18 cellular contexts compared by ENCODE assay signal in the genomic region with DNA sequence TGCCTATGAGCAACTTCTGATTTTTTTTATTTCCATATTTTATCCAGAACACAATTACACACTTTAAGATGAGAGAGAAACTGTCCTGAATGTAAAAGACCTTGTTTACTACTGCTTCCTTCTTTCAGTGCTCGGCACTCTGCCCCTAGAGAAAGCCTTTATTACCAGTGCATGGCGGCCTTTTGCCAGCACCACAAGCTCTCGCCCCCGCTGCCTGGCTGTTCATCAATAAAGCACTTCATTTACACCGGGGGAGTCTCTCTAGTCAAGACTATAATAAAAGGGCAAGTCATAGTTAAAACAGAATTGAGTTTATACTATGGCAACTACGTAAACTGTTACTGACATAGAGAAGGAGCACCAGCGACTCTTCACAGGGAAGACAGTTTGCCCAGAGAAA.
A peak's percentile ranks its signal among the peaks of the same experiment; 100 is the strongest.
DNase-seq lines count a peak whose midpoint lies in the region; ATAC-seq and TF ChIP-seq lines count a peak whose summit lies in the region.
"Had no signal": no experiment of that assay in that cellular context is flagged by ENCODE, and none has a peak within 500 bp of the region (broad histone marks: within the 10 kb centered on the region; RNA-seq: fewer than 3 reads in every experiment).

No MANE protein-coding gene starts in this region.

- POLR2A ChIA-PET in MCF 10A (lab: Yijun Ruan, JAX): no interaction called here

- CTCF ChIA-PET in MCF 10A (lab: Yijun Ruan, JAX): no interaction called here

- ATAC-seq in HG03520 (IDR thresholded peaks at IDR 0.05; ENCODE audit: unreplicated experiment): no peak
- ATAC-seq: K562, mucosa of descending colon had no signal

- H3K4me1 Mint-ChIP-seq in MCF 10A (ENCODE audit: insufficient read depth, unreplicated experiment) (no peaks in the 10 kb centered on the region), nephron (peaks cover 45% of the 10 kb centered on the region)

- no peak overlapping the region for H3K4me3 Mint-ChIP-seq in MCF 10A (ENCODE audit: unreplicated experiment)
- H3K4me3 Mint-ChIP-seq in nephron: no peak overlapping the region
- H3K4me3 Mint-ChIP-seq: activated CD4-positive, alpha-beta memory T cell treated with anti-CD3 and anti-CD28 coated beads for 36 hours had no signal

- H3K4me3 ChIP-seq in breast epithelium: no peak overlapping the region
- H3K4me3 ChIP-seq in dorsolateral prefrontal cortex: peak overlapping the region in 5 of 59 donors; percentile 1 to 30 (median 8)
- H3K4me3 ChIP-seq in right atrium auricular region: no peak overlapping the region
- no peak overlapping the region for H3K4me3 ChIP-seq in left ventricle myocardium inferior
- H3K4me3 ChIP-seq: BLaER1 treated with 17β-estradiol and CSF1 and Interleukin-3, amounts not matched to agents 10 nM and 100 nM; K562; mucosa of descending colon had no signal

- no peaks in the 10 kb centered on the region for H3K27me3 Mint-ChIP-seq in MCF 10A (ENCODE audit: insufficient read depth, unreplicated experiment)
- H3K27me3 Mint-ChIP-seq in nephron (ENCODE audit: low read depth): no peaks in the 10 kb centered on the region
- H3K27me3 Mint-ChIP-seq: activated CD4-positive, alpha-beta memory T cell treated with anti-CD3 and anti-CD28 coated beads for 36 hours had no signal

- intact Hi-C loops in breast epithelium (cut with DNase I; ENCODE audit: low total_unique reads) (no loop called here), MCF 10A (cut with micrococcal nuclease) (no loop called here), dorsolateral prefrontal cortex (cut with DNase I) (no loop called here), left ventricle myocardium inferior (cut with micrococcal nuclease) (no loop called here)

- peak overlapping the region; percentile 11 to 25 for H3K27ac ChIP-seq in breast epithelium
- H3K27ac ChIP-seq in dorsolateral prefrontal cortex: peak overlapping the region in 19 of 59 donors; percentile 1 to 78 (median 24)
- no peak overlapping the region for H3K27ac ChIP-seq in right atrium auricular region
- H3K27ac ChIP-seq in left ventricle myocardium inferior (replicated peaks): no peak overlapping the region
- H3K27ac ChIP-seq: BLaER1 treated with 17β-estradiol and CSF1 and Interleukin-3, amounts not matched to agents 10 nM and 100 nM had no signal

- TF ChIP-seq POLR2A in breast epithelium (IDR thresholded peaks at IDR 0.05): no peak

- H3K4me1 ChIP-seq in breast epithelium: no peaks in the 10 kb centered on the region
- peaks cover 0 to 4% of the 10 kb centered on the region in 2 donors for H3K4me1 ChIP-seq in right atrium auricular region
- peaks cover 10% of the 10 kb centered on the region for H3K4me1 ChIP-seq in left ventricle myocardium inferior
- H3K4me1 ChIP-seq: BLaER1 treated with 17β-estradiol and CSF1 and Interleukin-3, amounts not matched to agents 10 nM and 100 nM had no signal

- H3K27ac Mint-ChIP-seq in MCF 10A (ENCODE audit: low read depth, unreplicated experiment): no peak overlapping the region
- peak overlapping the region; percentile 43 to 81 (median 81) for H3K27ac Mint-ChIP-seq in nephron
- H3K27ac Mint-ChIP-seq: activated CD4-positive, alpha-beta memory T cell treated with anti-CD3 and anti-CD28 coated beads for 36 hours had no signal

- no peaks in the 10 kb centered on the region for H3K36me3 ChIP-seq in breast epithelium
- no peaks in the 10 kb centered on the region for H3K36me3 ChIP-seq in right atrium auricular region
- H3K36me3 ChIP-seq in left ventricle myocardium inferior: no peaks in the 10 kb centered on the region
- H3K36me3 ChIP-seq: BLaER1 treated with 17β-estradiol and CSF1 and Interleukin-3, amounts not matched to agents 10 nM and 100 nM had no signal

- no peak for DNase-seq in breast epithelium (ENCODE audit: low spot score in 2 of 2)
- DNase-seq in MCF 10A (ENCODE audit: unreplicated experiment): no peak
- DNase-seq in dorsolateral prefrontal cortex: peak in 6 of 10 donors; percentile 16 to 63 (median 40)
- no peak for DNase-seq in right atrium auricular region (ENCODE audit: low spot score)
- DNase-seq in activated naive CD4-positive, alpha-beta T cell (lab: John Stamatoyannopoulos, UW): no peak
- no peak for DNase-seq in left ventricle myocardium inferior
- DNase-seq: activated CD4-positive, alpha-beta memory T cell treated with anti-CD3 and anti-CD28 coated beads for 36 hours; activated CD4-positive, CD25-positive, alpha-beta regulatory T cell; activated effector memory CD4-positive, alpha-beta T cell treated with anti-CD3 and anti-CD28 coated beads, Interleukin-2, amount 50 U/mL, for 16 hours; central memory CD4-positive, alpha-beta T cell; effector CD4-positive, alpha-beta T cell; mucosa of descending colon; NCI-H2029; stimulated activated CD8-positive, alpha-beta memory T cell treated with anti-CD3 and anti-CD28 coated beads, Interleukin-4, amount 100 ng/mL, for 48 hours had no signal

- H3K9me3 Mint-ChIP-seq in MCF 10A (ENCODE audit: unreplicated experiment) (no peaks in the 10 kb centered on the region), nephron (no peaks in the 10 kb centered on the region)
- H3K9me3 Mint-ChIP-seq: activated CD4-positive, alpha-beta memory T cell treated with anti-CD3 and anti-CD28 coated beads for 36 hours had no signal

- no TSS peak for BruUV-seq in MCF 10A (replicated peaks; lab: Mats Ljungman, UMichigan)

- no peaks in the 10 kb centered on the region for H3K9me3 ChIP-seq in breast epithelium
- no peaks in the 10 kb centered on the region for H3K9me3 ChIP-seq in right atrium auricular region
- no peaks in the 10 kb centered on the region for H3K9me3 ChIP-seq in left ventricle myocardium inferior (replicated peaks)
- H3K9me3 ChIP-seq: BLaER1 treated with 17β-estradiol and CSF1 and Interleukin-3, amounts not matched to agents 10 nM and 100 nM; mucosa of descending colon had no signal

- TF ChIP-seq CTCF in breast epithelium (IDR thresholded peaks at IDR 0.05): no peak
- TF ChIP-seq CTCF in MCF 10A (IDR thresholded peaks at IDR 0.05; ENCODE audit: unreplicated experiment): no peak
- peak in 1 of 56 donors; percentile 11 for TF ChIP-seq CTCF in dorsolateral prefrontal cortex (IDR thresholded peaks at IDR 0.05 in 54 of 56, conservative IDR thresholded peaks at IDR 0.05 in 2 of 56; ENCODE audit: low read depth in 1 of 56, partially characterized antibody in 56 of 56)
- no peak for TF ChIP-seq CTCF in nephron (IDR thresholded peaks at IDR 0.05; ENCODE audit: unreplicated experiment in 3 of 3)
- no peak for TF ChIP-seq CTCF in right atrium auricular region (IDR thresholded peaks at IDR 0.05)
- no peak for TF ChIP-seq CTCF in left ventricle myocardium inferior (IDR thresholded peaks at IDR 0.05; ENCODE audit: borderline replicate concordance)

- H3K36me3 Mint-ChIP-seq in MCF 10A (ENCODE audit: insufficient read depth, unreplicated experiment) (no peaks in the 10 kb centered on the region), nephron (ENCODE audit: low read depth) (peaks cover 15% of the 10 kb centered on the region)
- H3K36me3 Mint-ChIP-seq: activated CD4-positive, alpha-beta memory T cell treated with anti-CD3 and anti-CD28 coated beads for 36 hours had no signal

- H3K27me3 ChIP-seq in breast epithelium: no peaks in the 10 kb centered on the region
- no peaks in the 10 kb centered on the region for H3K27me3 ChIP-seq in dorsolateral prefrontal cortex
- H3K27me3 ChIP-seq in right atrium auricular region: no peaks in the 10 kb centered on the region
- no peaks in the 10 kb centered on the region for H3K27me3 ChIP-seq in left ventricle myocardium inferior (ENCODE audit: low read depth)
- H3K27me3 ChIP-seq: BLaER1 treated with 17β-estradiol and CSF1 and Interleukin-3, amounts not matched to agents 10 nM and 100 nM had no signal

Comparison
In these comparisons a context has a peak if more than half of its experiments do, and no peak if none do; other contexts are left out.
1. DNase-seq: peak in dorsolateral prefrontal cortex (6 of 10); none in breast epithelium (0 of 2), MCF 10A (single experiment), right atrium auricular region (single experiment), activated naive CD4-positive, alpha-beta T cell (0 of 4) and left ventricle myocardium inferior (single experiment).
2. H3K27ac ChIP-seq: peak in breast epithelium (2 of 2); none in right atrium auricular region (0 of 2) and left ventricle myocardium inferior (single experiment).